In genomic region chr21:21039624-21040023, GRCh38 we compare ENCODE assay signal across 28 cellular contexts. TPM values are rescaled to one million over a fixed set of nuclear protein-coding genes. Genes with fewer than 3 reads are reported as not detected.
"Had no signal": no experiment of that assay in that cellular context is flagged by ENCODE, and none has a peak within 500 bp of the region (broad histone marks: within the 10 kb centered on the region; RNA-seq: fewer than 3 reads in every experiment).

No MANE protein-coding gene starts in this region.

- H3K27me3 ChIP-seq: gastrocnemius medialis, sigmoid colon, uterus had no signal

- DNase-seq: activated CD4-positive, alpha-beta memory T cell treated with anti-CD3 and anti-CD28 coated beads, Interleukin-2, amount 10 ng/mL, durations not matched to agents 7 days and 5 days; activated CD4-positive, alpha-beta T cell treated with anti-CD3 and anti-CD28 coated beads for 1 hour; activated CD4-positive, alpha-beta T cell treated with anti-CD3 and anti-CD28 coated beads, Interleukin-2, amount 10 ng/mL, durations not matched to agents 7 days and 5 days; activated CD8-positive, alpha-beta memory T cell treated with anti-CD3 and anti-CD28 coated beads, Interleukin-2, amount 50 U/mL, for 48 hours; activated gamma-delta T cell; activated naive CD4-positive, alpha-beta T cell treated with anti-CD3 and anti-CD28 coated beads, Interleukin-2, amount 50 U/mL, for 16 hours; activated naive CD8-positive, alpha-beta T cell treated with anti-CD3 and anti-CD28 coated beads, Interleukin-2, amount 50 U/mL, for 24 hours; activated T-cell treated with anti-CD3 and anti-CD28 coated beads, Interleukin-2, amount 50 U/mL, for 24 hours; amygdala; caudate nucleus; cortex of kidney; effector memory CD8-positive, alpha-beta T cell; erythroblast; gastrocnemius medialis; glutamatergic neuron; left colon; lower lobe of right lung; mesenchymal stem cell; naive thymus-derived CD8-positive, alpha-beta T cell; occipital lobe; psoas muscle; sigmoid colon; small intestine; stimulated activated CD4-positive, alpha-beta T cell treated with anti-CD3 and anti-CD28 coated beads, Interleukin-4, amount 100 ng/mL, for 24 hours; uterus had no signal

- H3K36me3 ChIP-seq: gastrocnemius medialis, lower lobe of right lung, sigmoid colon, uterus had no signal

- ATAC-seq: activated naive CD8-positive, alpha-beta T cell treated with anti-CD3 and anti-CD28 coated beads, Interleukin-2, amount 50 U/mL, for 24 hours; effector memory CD8-positive, alpha-beta T cell; gastrocnemius medialis; left colon; naive thymus-derived CD8-positive, alpha-beta T cell; stimulated activated effector memory CD8-positive, alpha-beta T cell treated with anti-CD3 and anti-CD28 coated beads, Interleukin-12 subunit alpha, Interleukin-12 subunit beta, amount 100 ng/mL, for 72 hours; WTC11 had no signal

- H3K9me3 ChIP-seq: gastrocnemius medialis, lower lobe of right lung, psoas muscle, sigmoid colon, uterus had no signal

- H3K4me3 ChIP-seq: gastrocnemius medialis, lower lobe of right lung, psoas muscle, sigmoid colon, uterus had no signal

- H3K9ac ChIP-seq: parathyroid adenoma had no signal

- H3K27ac ChIP-seq: gastrocnemius medialis, lower lobe of right lung, parathyroid adenoma, psoas muscle, sigmoid colon, uterus had no signal

- H2AFZ ChIP-seq: parathyroid adenoma had no signal

- H3K4me1 ChIP-seq: gastrocnemius medialis, lower lobe of right lung, parathyroid adenoma, psoas muscle, sigmoid colon, uterus had no signal

- H3K79me2 ChIP-seq: parathyroid adenoma had no signal

RNA-seq across cellular contexts. Expression of gene NCAM2, which starts 41.4 kb away (rescaled TPM):
- total RNA-seq: activated CD4-positive, alpha-beta memory T cell treated with anti-CD3 and anti-CD28 coated beads, Interleukin-2, amount 10 ng/mL, durations not matched to agents 7 days and 5 days; activated CD4-positive, alpha-beta T cell treated with anti-CD3 and anti-CD28 coated beads, Interleukin-2, amount 10 ng/mL, durations not matched to agents 7 days and 5 days; naive thymus-derived CD8-positive, alpha-beta T cell had no signal
